Comparison of ENCODE assay signal across 25 cellular contexts in the genomic region with DNA sequence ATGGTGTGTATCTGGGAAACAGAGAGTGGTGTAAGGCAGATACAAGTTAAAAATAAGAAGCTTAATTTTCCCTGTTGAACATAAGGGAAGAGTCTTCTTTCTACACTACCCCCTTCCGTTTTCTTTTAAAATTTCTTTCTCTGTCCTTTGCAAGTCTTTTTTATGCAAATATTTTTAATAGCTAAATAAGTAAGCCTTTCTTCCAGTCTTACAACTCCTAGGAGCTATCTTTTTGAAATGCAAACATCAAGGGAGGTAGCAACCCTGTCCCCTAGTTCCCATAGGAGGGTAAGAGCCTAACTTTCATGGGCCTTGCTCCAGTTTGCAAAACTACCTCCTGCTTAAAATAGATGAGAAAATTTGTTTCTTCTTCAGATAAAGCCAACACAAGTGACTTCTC.
"Had no signal": no experiment of that assay in that cellular context is flagged by ENCODE, and none has a peak within 500 bp of the region (broad histone marks: within the 10 kb centered on the region; RNA-seq: fewer than 3 reads in every experiment).

No MANE protein-coding gene starts in this region.

- H3K9me3 Mint-ChIP-seq: effector memory CD8-positive, alpha-beta T cell; naive thymus-derived CD8-positive, alpha-beta T cell; stimulated activated memory B cell treated with anti-CD40 and anti-IgM and Interleukin-4, amounts not matched to agents 10 μg/mL and 1 μg/mL and 100 μg/mL, for 72 hours had no signal

- H3K9me3 ChIP-seq: esophagus squamous epithelium, heart right ventricle, left ventricle myocardium inferior, lower lobe of right lung, psoas muscle, spleen, testis, tibial artery had no signal

- H3K4me3 Mint-ChIP-seq: effector memory CD8-positive, alpha-beta T cell; naive thymus-derived CD8-positive, alpha-beta T cell; nephron progenitor cell; stimulated activated memory B cell treated with anti-CD40 and anti-IgM and Interleukin-4, amounts not matched to agents 10 μg/mL and 1 μg/mL and 100 μg/mL, for 72 hours; type B pancreatic cell had no signal

- H3K27ac ChIP-seq: esophagus squamous epithelium, heart right ventricle, left ventricle myocardium inferior, lower lobe of right lung, psoas muscle, skin epidermis, spleen, testis, tibial artery had no signal

- H3K27me3 Mint-ChIP-seq: effector memory CD8-positive, alpha-beta T cell; naive thymus-derived CD8-positive, alpha-beta T cell; stimulated activated memory B cell treated with anti-CD40 and anti-IgM and Interleukin-4, amounts not matched to agents 10 μg/mL and 1 μg/mL and 100 μg/mL, for 72 hours; type B pancreatic cell had no signal

- H3K27ac Mint-ChIP-seq: effector memory CD8-positive, alpha-beta T cell; nephron progenitor cell; stimulated activated memory B cell treated with anti-CD40 and anti-IgM and Interleukin-4, amounts not matched to agents 10 μg/mL and 1 μg/mL and 100 μg/mL, for 72 hours; type B pancreatic cell had no signal

- H3K36me3 ChIP-seq: esophagus squamous epithelium, heart right ventricle, left ventricle myocardium inferior, lower lobe of right lung, spleen, tibial artery had no signal

- H3K36me3 Mint-ChIP-seq: stimulated activated memory B cell treated with anti-CD40 and anti-IgM and Interleukin-4, amounts not matched to agents 10 μg/mL and 1 μg/mL and 100 μg/mL, for 72 hours; type B pancreatic cell had no signal

- H3K4me1 ChIP-seq: esophagus squamous epithelium, heart right ventricle, left ventricle myocardium inferior, lower lobe of right lung, psoas muscle, spleen, testis, tibial artery had no signal

- H3K4me1 Mint-ChIP-seq: nephron progenitor cell; stimulated activated memory B cell treated with anti-CD40 and anti-IgM and Interleukin-4, amounts not matched to agents 10 μg/mL and 1 μg/mL and 100 μg/mL, for 72 hours had no signal

- H3K27me3 ChIP-seq: esophagus squamous epithelium, spleen, testis, tibial artery had no signal

- ATAC-seq: effector memory CD8-positive, alpha-beta T cell; heart right ventricle; left cardiac atrium; lower lobe of right lung; naive thymus-derived CD8-positive, alpha-beta T cell; psoas muscle; right cardiac atrium; stimulated activated memory B cell treated with anti-CD40 and anti-IgM and Interleukin-4, amounts not matched to agents 10 μg/mL and 1 μg/mL and 100 μg/mL, for 72 hours; stimulated activated naive CD8-positive, alpha-beta T cell treated with anti-CD3 and anti-CD28 coated beads, Interleukin-15, Interleukin-2, amounts not matched to agents 100 U/mL and 50 U/mL, for 24 hours had no signal

- DNase-seq: cortex of kidney; effector memory CD8-positive, alpha-beta T cell; erythroblast; esophagus squamous epithelium; foreskin melanocyte; glutamatergic neuron; heart right ventricle; hypothalamus; left cardiac atrium; left ventricle myocardium inferior; lower lobe of right lung; naive thymus-derived CD8-positive, alpha-beta T cell; nephron progenitor cell; nucleus accumbens; psoas muscle; right cardiac atrium; spleen; stimulated activated CD4-positive, alpha-beta T cell treated with anti-CD3 and anti-CD28 coated beads, Interleukin-4, amount 100 ng/mL, for 4 hours; stimulated activated naive CD8-positive, alpha-beta T cell treated with anti-CD3 and anti-CD28 coated beads, Interleukin-15, Interleukin-2, amounts not matched to agents 100 U/mL and 50 U/mL, for 24 hours; substantia nigra; testis; tibial artery had no signal

- H3K4me3 ChIP-seq: esophagus squamous epithelium, heart right ventricle, left ventricle myocardium inferior, lower lobe of right lung, psoas muscle, skin epidermis, spleen, testis, tibial artery had no signal
